In the genomic region with DNA sequence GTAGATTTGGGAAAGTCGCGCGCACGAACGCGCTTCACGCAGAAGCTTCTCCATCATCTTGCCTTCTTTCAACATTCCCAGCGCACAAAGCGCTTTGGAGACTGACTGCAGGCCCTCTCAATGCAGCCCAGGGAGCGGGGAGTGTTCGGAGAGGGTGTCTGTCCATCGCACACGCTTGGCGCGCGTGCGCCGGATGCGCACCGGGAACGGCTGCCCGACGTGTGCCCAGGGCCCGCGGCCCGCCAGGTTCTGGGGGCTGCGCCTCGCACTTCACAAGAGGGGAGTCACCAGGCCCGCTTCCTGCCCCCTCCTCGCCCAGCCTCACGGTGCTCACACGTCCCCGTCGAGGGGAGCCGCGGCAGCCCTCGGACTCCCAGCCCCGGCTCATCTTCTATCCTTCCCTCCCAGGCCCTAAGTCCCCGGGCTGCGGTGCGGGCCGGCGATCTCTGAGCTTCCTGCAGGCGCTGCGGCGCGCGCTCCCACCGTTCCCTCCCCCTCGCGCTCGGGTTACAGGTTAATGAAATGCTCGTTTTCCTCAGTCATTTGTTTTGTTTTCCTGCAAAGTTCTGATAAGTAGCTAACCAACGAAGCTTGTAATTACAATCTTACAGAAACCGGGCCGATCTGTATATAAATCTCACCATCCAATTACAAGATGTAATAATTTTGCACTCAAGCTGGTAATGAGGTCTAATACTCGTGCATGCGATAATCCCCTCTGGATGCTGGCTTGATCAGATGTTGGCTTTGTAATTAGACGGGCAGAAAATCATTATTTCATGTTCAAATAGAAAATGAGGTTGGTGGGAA, we compare ENCODE assay signal across 1 cellular context.
TF ChIP-seq lines count a peak whose summit lies in the region.

No MANE protein-coding gene starts in this region.

TF ChIP-seq in WTC11, 78 proteins besides CTCF, POLR2A, EP300 and RAD21 (continued from another document):
- no peak for TF ChIP-seq ZNF532 (CRISPR knock-in tag; IDR thresholded peaks at IDR 0.05; ENCODE audit: borderline replicate concordance)
- TF ChIP-seq FOXP4 (CRISPR knock-in tag; IDR thresholded peaks at IDR 0.05): 0 out of 2 replicates have a peak, but pooled peaks have one; percentile 57
- no peak for TF ChIP-seq ZNF671 (CRISPR knock-in tag; IDR thresholded peaks at IDR 0.05)
- TF ChIP-seq, protein P1, sequence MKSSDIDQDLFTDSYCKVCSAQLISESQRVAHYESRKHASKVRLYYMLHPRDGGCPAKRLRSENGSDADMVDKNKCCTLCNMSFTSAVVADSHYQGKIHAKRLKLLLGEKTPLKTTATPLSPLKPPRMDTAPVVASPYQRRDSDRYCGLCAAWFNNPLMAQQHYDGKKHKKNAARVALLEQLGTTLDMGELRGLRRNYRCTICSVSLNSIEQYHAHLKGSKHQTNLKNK (CRISPR knock-in tag; IDR thresholded peaks at IDR 0.05): no peak
- 0 out of 2 replicates have a peak, but pooled peaks have one; percentile 44 for TF ChIP-seq ETV6 (CRISPR knock-in tag; IDR thresholded peaks at IDR 0.05)
- no peak for TF ChIP-seq NFYB (CRISPR knock-in tag; conservative IDR thresholded peaks at IDR 0.05; ENCODE audit: low read depth)
- no peak for TF ChIP-seq CREB1 (CRISPR knock-in tag; IDR thresholded peaks at IDR 0.05)
